Comparison of ENCODE assay signal across 8 cellular contexts in the genomic region with DNA sequence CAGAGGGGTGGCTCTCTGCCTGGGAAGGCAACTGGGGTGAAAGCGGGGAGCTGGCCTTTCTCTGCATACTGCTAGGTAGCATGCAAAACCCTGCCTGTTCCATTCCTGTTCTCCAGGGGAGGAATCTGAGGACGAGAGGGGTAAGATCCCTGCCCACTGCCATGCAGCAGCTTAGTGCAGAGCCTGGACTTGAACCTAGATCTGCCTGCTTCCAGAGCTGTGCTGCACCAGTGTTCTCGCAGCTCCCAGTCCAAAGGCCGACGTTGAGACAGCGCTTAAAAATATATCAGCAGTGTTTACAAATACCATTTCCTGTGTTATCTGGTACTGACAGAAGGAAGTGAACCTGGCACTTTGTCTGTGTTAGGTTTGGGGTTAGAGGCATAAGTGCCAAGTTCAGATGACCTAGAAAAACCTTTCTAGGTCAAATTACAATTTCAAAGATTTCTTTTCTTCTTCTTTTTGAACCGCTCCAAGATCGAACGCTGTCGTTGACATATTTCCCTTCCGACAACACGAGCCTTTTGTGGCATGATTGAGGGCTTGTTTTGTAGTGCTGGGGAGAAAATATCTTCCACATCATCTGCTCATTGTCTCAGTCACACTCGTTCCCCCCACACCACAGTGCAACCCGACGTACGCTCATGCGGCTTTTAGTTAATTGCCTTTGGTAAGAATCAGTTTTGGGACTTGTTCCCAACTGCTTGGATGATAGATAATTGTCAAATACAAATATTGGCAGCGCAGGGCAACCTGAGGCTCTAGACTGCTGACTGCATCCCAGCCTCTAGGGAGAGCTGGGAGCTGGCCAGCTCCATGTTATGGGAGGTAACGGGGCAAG. TPM values are rescaled to one million over a fixed set of nuclear protein-coding genes. Genes with fewer than 3 reads are reported as not detected.
DNase-seq lines count a peak whose midpoint lies in the region; ATAC-seq and TF ChIP-seq lines count a peak whose summit lies in the region.

No MANE protein-coding gene starts in this region.

- H3K9me3 ChIP-seq in DND-41 (ENCODE audit: insufficient read depth, low read length, severe bottlenecking) (no peaks in the 10 kb centered on the region), liver (ENCODE audit: control insufficient read depth in 4 of 4, low read length in 3 of 4) (no peaks in the 10 kb centered on the region)

- no peak overlapping the region for H2AFZ ChIP-seq in DND-41 (ENCODE audit: low read depth, low read length)

- H3K4me1 ChIP-seq in DND-41 (ENCODE audit: insufficient read depth, low read length) = peaks cover 51% of the 10 kb centered on the region
- peaks cover 19 to 58% (median 39%) of the 10 kb centered on the region in 4 donors for H3K4me1 ChIP-seq in liver (ENCODE audit: control insufficient read depth in 4 of 4, insufficient read depth in 4 of 4, low read length in 3 of 4)

- WGBS in liver = 11% methylated on average over 19 of the region's 19 CpGs

- no peaks in the 10 kb centered on the region for H3K79me2 ChIP-seq in DND-41 (ENCODE audit: insufficient read depth, low read length)

- H3K27ac ChIP-seq in DND-41 (ENCODE audit: low read length) (peak overlapping the region; percentile 56), VCaP (peak overlapping the region; percentile 87), liver (ENCODE audit: low read depth in 1 of 2, low read length in 2 of 2) (peak overlapping the region; percentile 66 to 72)

- H3K9ac ChIP-seq in DND-41 (ENCODE audit: low read depth, low read length) = peak overlapping the region; percentile 20; the same call in 1 of the 2 replicates
- no peak overlapping the region for H3K9ac ChIP-seq in liver (ENCODE audit: low read depth in 1 of 2, low read length in 2 of 2)

- H4K20me1 ChIP-seq in DND-41 (ENCODE audit: insufficient read depth, low read length) = peaks cover 43% of the 10 kb centered on the region

- H3K4me2 ChIP-seq in DND-41 (ENCODE audit: insufficient read depth, low read length) = peak overlapping the region; percentile 18; the same call in 1 of the 2 replicates

- no peak overlapping the region for H3K4me3 ChIP-seq in DND-41 (ENCODE audit: low read depth in 1 of 2, low read length in 2 of 2)
- H3K4me3 ChIP-seq in liver (ENCODE audit: low read depth in 1 of 3, low read length in 3 of 3) = no peak overlapping the region

- TF ChIP-seq RAD21 in liver (IDR thresholded peaks at IDR 0.05) = peak; percentile 41 to 54

- no peaks in the 10 kb centered on the region for H3K36me3 ChIP-seq in DND-41 (ENCODE audit: insufficient read depth, low read length)
- H3K36me3 ChIP-seq in liver (ENCODE audit: control insufficient read depth in 4 of 4, insufficient read depth in 3 of 4, low read depth in 1 of 4, low read length in 3 of 4) = no peaks in the 10 kb centered on the region

- ATAC-seq in DND-41 (ENCODE audit: insufficient read depth, low read depth) = peak; percentile 60
- no peak for ATAC-seq in HG03439 (IDR thresholded peaks at IDR 0.05; ENCODE audit: unreplicated experiment)
- no peak for ATAC-seq in GM21367 (IDR thresholded peaks at IDR 0.05; ENCODE audit: unreplicated experiment)

- TF ChIP-seq CTCF in DND-41 (IDR thresholded peaks at IDR 0.05; ENCODE audit: borderline replicate concordance, extremely low read depth, low read length, poor library complexity, severe bottlenecking) = no peak
- peak; percentile 44 for TF ChIP-seq CTCF in VCaP (conservative IDR thresholded peaks at IDR 0.05)
- TF ChIP-seq CTCF in liver (IDR thresholded peaks at IDR 0.05; ENCODE audit: low read depth, low read length, missing input control) = peak; percentile 13

- DNase-seq in DND-41 = peak; percentile 63
- peak; percentile 93 for DNase-seq in M059J (ENCODE audit: low read depth)
- DNase-seq in putamen (ENCODE audit: low spot score) = no peak
- no peak for DNase-seq in islet precursor cell

- H3K27me3 ChIP-seq in DND-41 (ENCODE audit: insufficient read depth, low read length, poor library complexity) = peaks cover 8% of the 10 kb centered on the region
- no peaks in the 10 kb centered on the region for H3K27me3 ChIP-seq in liver (ENCODE audit: control insufficient read depth in 4 of 4, insufficient read depth in 4 of 4, low read length in 3 of 4)

TF ChIP-seq in liver, 16 proteins besides CTCF, POLR2A, EP300 and RAD21:
- TF ChIP-seq SP1 (IDR thresholded peaks at IDR 0.05) = peak; percentile 95
- TF ChIP-seq, protein P1, sequence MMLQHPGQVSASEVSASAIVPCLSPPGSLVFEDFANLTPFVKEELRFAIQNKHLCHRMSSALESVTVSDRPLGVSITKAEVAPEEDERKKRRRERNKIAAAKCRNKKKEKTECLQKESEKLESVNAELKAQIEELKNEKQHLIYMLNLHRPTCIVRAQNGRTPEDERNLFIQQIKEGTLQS (IDR thresholded peaks at IDR 0.05) = no peak
- peak; percentile 98 for TF ChIP-seq HNF4A (conservative IDR thresholded peaks at IDR 0.05)
- TF ChIP-seq, protein P2, sequence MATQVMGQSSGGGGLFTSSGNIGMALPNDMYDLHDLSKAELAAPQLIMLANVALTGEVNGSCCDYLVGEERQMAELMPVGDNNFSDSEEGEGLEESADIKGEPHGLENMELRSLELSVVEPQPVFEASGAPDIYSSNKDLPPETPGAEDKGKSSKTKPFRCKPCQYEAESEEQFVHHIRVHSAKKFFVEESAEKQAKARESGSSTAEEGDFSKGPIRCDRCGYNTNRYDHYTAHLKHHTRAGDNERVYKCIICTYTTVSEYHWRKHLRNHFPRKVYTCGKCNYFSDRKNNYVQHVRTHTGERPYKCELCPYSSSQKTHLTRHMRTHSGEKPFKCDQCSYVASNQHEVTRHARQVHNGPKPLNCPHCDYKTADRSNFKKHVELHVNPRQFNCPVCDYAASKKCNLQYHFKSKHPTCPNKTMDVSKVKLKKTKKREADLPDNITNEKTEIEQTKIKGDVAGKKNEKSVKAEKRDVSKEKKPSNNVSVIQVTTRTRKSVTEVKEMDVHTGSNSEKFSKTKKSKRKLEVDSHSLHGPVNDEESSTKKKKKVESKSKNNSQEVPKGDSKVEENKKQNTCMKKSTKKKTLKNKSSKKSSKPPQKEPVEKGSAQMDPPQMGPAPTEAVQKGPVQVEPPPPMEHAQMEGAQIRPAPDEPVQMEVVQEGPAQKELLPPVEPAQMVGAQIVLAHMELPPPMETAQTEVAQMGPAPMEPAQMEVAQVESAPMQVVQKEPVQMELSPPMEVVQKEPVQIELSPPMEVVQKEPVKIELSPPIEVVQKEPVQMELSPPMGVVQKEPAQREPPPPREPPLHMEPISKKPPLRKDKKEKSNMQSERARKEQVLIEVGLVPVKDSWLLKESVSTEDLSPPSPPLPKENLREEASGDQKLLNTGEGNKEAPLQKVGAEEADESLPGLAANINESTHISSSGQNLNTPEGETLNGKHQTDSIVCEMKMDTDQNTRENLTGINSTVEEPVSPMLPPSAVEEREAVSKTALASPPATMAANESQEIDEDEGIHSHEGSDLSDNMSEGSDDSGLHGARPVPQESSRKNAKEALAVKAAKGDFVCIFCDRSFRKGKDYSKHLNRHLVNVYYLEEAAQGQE (IDR thresholded peaks at IDR 0.05) = peak; percentile 53
- TF ChIP-seq RXRA (IDR thresholded peaks at IDR 0.05) = peak; percentile 96 to 98
- TF ChIP-seq, protein P3, sequence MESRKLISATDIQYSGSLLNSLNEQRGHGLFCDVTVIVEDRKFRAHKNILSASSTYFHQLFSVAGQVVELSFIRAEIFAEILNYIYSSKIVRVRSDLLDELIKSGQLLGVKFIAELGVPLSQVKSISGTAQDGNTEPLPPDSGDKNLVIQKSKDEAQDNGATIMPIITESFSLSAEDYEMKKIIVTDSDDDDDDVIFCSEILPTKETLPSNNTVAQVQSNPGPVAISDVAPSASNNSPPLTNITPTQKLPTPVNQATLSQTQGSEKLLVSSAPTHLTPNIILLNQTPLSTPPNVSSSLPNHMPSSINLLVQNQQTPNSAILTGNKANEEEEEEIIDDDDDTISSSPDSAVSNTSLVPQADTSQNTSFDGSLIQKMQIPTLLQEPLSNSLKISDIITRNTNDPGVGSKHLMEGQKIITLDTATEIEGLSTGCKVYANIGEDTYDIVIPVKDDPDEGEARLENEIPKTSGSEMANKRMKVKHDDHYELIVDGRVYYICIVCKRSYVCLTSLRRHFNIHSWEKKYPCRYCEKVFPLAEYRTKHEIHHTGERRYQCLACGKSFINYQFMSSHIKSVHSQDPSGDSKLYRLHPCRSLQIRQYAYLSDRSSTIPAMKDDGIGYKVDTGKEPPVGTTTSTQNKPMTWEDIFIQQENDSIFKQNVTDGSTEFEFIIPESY (IDR thresholded peaks at IDR 0.05) = peak; percentile 81
- TF ChIP-seq, protein P4, sequence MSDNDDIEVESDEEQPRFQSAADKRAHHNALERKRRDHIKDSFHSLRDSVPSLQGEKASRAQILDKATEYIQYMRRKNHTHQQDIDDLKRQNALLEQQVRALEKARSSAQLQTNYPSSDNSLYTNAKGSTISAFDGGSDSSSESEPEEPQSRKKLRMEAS (IDR thresholded peaks at IDR 0.05) = peak; percentile 97
- peak; percentile 88 for TF ChIP-seq FOXA1 (IDR thresholded peaks at IDR 0.05)
- peak; percentile 92 for TF ChIP-seq HNF4G (IDR thresholded peaks at IDR 0.05)
- TF ChIP-seq NR2F2 (IDR thresholded peaks at IDR 0.05) = peak; percentile 96
- peak; percentile 89 for TF ChIP-seq FOXA2 (IDR thresholded peaks at IDR 0.05)
- peak; percentile 52 to 78 for TF ChIP-seq GABPA (IDR thresholded peaks at IDR 0.05 in 1 of 2, conservative IDR thresholded peaks at IDR 0.05 in 1 of 2)
- no peak for TF ChIP-seq TAF1 (conservative IDR thresholded peaks at IDR 0.05)
- TF ChIP-seq EGR1 (IDR thresholded peaks at IDR 0.05; ENCODE audit: low read depth in 2 of 2) = peak; percentile 64 to 67
- peak; percentile 66 to 83 for TF ChIP-seq JUND (IDR thresholded peaks at IDR 0.05)
- TF ChIP-seq YY1 (IDR thresholded peaks at IDR 0.05) = peak; percentile 54

RNA-seq across cellular contexts. Expression of a gene that starts 44.6 kb away (rescaled TPM):
- 6.1 and 8.4 TPM in 2 replicates for total RNA-seq in M059J (2014; rRNA removed; shearing (Covaris generic))
- total RNA-seq in liver = 1 to 10 TPM in 1 of 2 donors, under 1 TPM in 1; 0.33 to 1.0 TPM
- polyA plus RNA-seq in liver = 1 to 10 TPM; 1.9 to 2.7 TPM

Comparison
In these comparisons a context has a peak if more than half of its experiments do, and no peak if none do; other contexts are left out.
1. DNase-seq: peak in DND-41 (single experiment) and M059J (single experiment); none in putamen (single experiment) and islet precursor cell (single experiment).
2. Peak in every context shown above with its lines, with median percentiles within 50 percentile points of each other: H3K27ac ChIP-seq.